ENCODE assay signal across 1 cellular context in the genomic region with DNA sequence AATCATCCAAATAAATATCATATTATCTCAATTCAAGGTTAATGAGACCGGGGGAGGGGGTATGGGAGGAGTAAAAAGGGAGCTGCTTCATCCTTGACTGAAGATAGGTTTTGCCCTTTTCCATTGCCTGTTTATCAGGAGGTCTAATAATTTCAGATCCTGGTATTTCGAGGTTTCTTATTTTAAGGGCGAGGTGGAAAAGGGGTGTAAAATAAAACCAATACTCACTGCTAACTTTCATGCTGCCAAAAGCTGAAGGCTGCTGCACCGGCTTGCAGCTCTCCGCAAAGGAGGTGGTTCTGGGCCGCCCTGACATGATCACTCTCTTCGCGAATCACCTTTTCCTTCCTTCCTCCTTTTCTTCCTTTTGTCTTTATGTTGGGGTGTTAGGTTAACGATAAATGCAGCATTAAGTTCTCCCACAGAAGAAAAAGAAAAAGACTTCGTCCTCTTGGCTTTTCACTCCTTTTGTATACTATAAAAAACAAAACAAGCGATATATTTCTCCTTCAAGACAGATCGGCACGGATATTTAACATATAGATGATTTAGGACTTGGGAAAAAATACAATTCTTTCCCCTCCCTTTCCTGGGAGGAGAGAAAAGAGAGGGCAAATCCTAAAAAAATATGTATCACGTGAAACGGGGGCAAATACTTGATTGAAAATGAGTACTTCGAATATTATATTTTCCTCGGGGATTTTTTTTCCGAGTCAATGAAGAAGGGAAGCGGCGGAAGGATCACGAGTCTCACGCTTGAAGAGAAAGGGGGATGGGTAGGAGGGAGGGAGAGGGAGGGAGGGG.
TF ChIP-seq lines count a peak whose summit lies in the region.

No MANE protein-coding gene starts in this region.

TF ChIP-seq in GM12878, 131 proteins besides CTCF, POLR2A, EP300 and RAD21 (continued from another document):
- TF ChIP-seq, protein P1, sequence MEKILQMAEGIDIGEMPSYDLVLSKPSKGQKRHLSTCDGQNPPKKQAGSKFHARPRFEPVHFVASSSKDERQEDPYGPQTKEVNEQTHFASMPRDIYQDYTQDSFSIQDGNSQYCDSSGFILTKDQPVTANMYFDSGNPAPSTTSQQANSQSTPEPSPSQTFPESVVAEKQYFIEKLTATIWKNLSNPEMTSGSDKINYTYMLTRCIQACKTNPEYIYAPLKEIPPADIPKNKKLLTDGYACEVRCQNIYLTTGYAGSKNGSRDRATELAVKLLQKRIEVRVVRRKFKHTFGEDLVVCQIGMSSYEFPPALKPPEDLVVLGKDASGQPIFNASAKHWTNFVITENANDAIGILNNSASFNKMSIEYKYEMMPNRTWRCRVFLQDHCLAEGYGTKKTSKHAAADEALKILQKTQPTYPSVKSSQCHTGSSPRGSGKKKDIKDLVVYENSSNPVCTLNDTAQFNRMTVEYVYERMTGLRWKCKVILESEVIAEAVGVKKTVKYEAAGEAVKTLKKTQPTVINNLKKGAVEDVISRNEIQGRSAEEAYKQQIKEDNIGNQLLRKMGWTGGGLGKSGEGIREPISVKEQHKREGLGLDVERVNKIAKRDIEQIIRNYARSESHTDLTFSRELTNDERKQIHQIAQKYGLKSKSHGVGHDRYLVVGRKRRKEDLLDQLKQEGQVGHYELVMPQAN (conservative IDR thresholded peaks at IDR 0.05) = 0 out of 2 replicates have a peak, but pooled peaks have one; percentile 32
- TF ChIP-seq TARDBP (IDR thresholded peaks at IDR 0.05; ENCODE audit: borderline replicate concordance) (no peak), CBX3 (IDR thresholded peaks at IDR 0.05; ENCODE audit: borderline replicate concordance, low read depth) (no peak), NFYA (IDR thresholded peaks at IDR 0.05; ENCODE audit: borderline replicate concordance, low read depth, low read length) (no peak)
- TF ChIP-seq, protein P2, sequence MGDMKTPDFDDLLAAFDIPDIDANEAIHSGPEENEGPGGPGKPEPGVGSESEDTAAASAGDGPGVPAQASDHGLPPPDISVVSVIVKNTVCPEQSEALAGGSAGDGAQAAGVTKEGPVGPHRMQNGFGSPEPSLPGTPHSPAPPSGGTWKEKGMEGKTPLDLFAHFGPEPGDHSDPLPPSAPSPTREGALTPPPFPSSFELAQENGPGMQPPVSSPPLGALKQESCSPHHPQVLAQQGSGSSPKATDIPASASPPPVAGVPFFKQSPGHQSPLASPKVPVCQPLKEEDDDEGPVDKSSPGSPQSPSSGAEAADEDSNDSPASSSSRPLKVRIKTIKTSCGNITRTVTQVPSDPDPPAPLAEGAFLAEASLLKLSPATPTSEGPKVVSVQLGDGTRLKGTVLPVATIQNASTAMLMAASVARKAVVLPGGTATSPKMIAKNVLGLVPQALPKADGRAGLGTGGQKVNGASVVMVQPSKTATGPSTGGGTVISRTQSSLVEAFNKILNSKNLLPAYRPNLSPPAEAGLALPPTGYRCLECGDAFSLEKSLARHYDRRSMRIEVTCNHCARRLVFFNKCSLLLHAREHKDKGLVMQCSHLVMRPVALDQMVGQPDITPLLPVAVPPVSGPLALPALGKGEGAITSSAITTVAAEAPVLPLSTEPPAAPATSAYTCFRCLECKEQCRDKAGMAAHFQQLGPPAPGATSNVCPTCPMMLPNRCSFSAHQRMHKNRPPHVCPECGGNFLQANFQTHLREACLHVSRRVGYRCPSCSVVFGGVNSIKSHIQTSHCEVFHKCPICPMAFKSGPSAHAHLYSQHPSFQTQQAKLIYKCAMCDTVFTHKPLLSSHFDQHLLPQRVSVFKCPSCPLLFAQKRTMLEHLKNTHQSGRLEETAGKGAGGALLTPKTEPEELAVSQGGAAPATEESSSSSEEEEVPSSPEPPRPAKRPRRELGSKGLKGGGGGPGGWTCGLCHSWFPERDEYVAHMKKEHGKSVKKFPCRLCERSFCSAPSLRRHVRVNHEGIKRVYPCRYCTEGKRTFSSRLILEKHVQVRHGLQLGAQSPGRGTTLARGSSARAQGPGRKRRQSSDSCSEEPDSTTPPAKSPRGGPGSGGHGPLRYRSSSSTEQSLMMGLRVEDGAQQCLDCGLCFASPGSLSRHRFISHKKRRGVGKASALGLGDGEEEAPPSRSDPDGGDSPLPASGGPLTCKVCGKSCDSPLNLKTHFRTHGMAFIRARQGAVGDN (IDR thresholded peaks at IDR 0.05) = no peak
- TF ChIP-seq, protein P3, sequence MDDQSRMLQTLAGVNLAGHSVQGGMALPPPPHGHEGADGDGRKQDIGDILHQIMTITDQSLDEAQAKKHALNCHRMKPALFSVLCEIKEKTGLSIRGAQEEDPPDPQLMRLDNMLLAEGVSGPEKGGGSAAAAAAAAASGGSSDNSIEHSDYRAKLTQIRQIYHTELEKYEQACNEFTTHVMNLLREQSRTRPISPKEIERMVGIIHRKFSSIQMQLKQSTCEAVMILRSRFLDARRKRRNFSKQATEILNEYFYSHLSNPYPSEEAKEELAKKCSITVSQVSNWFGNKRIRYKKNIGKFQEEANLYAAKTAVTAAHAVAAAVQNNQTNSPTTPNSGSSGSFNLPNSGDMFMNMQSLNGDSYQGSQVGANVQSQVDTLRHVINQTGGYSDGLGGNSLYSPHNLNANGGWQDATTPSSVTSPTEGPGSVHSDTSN (IDR thresholded peaks at IDR 0.05; ENCODE audit: insufficient replicate concordance, low read depth, low read length) = no peak
